Comparison of ENCODE assay signal across 1 cellular context in the genomic region with DNA sequence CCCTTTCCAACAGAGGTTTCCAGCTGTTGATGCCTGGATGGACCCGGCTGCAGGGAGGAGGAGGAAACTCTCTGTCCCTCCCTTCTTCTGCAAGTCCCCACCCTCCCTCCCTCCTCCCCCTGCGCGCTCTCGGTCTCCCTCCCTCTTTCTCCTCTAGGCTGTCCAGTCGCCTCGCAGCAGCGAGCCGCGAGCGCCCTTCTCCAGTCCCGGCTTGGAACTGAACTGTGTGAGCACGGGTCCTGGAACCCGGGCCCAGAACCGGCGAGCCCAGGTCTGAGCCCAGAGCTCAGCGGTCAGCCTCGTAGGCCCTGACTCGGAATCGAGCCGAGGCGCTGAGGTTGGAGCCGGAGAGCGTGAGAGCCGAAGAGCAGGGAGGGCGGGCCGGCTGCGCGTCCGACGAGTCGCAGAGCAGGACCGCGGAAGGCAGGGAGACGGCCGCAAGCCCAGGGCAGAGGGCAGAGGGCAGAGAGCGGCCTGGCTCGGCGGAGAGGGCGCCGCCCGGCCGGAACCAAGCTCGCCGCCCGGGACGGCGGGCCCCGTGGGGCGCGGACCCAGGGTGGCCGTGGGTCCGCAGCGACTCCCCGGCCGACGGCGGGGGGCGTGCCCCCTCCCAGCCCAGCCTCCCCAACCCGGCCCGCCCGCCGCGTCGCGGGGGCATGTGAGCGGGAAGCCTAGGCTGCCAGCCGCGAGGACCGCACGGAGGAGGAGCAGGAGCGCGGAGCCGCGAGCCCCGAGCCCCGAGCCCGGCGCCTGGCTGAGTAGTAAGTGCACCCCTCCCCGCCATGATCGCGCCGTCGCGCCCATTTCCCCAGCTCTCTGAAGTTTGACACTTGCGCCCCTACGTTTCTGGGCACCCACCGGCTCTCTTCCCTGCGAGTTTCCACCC.
TF ChIP-seq lines count a peak whose summit lies in the region.

SOX13 (plus strand) TSS at position 165 of the 886 bp plus-strand sequence. CDS start 39,801 bp downstream, outside the sequence.

TF ChIP-seq in HepG2, 621 proteins besides CTCF, POLR2A, EP300 and RAD21 (continued from another document and continues in another):
- TF ChIP-seq, protein P1, sequence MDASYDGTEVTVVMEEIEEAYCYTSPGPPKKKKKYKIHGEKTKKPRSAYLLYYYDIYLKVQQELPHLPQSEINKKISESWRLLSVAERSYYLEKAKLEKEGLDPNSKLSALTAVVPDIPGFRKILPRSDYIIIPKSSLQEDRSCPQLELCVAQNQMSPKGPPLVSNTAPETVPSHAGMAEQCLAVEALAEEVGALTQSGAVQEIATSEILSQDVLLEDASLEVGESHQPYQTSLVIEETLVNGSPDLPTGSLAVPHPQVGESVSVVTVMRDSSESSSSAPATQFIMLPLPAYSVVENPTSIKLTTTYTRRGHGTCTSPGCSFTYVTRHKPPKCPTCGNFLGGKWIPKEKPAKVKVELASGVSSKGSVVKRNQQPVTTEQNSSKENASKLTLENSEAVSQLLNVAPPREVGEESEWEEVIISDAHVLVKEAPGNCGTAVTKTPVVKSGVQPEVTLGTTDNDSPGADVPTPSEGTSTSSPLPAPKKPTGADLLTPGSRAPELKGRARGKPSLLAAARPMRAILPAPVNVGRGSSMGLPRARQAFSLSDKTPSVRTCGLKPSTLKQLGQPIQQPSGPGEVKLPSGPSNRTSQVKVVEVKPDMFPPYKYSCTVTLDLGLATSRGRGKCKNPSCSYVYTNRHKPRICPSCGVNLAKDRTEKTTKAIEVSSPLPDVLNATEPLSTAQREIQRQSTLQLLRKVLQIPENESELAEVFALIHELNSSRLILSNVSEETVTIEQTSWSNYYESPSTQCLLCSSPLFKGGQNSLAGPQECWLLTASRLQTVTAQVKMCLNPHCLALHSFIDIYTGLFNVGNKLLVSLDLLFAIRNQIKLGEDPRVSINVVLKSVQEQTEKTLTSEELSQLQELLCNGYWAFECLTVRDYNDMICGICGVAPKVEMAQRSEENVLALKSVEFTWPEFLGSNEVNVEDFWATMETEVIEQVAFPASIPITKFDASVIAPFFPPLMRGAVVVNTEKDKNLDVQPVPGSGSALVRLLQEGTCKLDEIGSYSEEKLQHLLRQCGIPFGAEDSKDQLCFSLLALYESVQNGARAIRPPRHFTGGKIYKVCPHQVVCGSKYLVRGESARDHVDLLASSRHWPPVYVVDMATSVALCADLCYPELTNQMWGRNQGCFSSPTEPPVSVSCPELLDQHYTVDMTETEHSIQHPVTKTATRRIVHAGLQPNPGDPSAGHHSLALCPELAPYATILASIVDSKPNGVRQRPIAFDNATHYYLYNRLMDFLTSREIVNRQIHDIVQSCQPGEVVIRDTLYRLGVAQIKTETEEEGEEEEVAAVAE (CRISPR knock-in tag; IDR thresholded peaks at IDR 0.05; ENCODE audit: borderline replicate concordance): no peak
- TF ChIP-seq SKI (IDR thresholded peaks at IDR 0.05; ENCODE audit: partially characterized antibody): peak; percentile 58
- 0 out of 2 replicates have a peak, but pooled peaks have one; percentile 64 for TF ChIP-seq ZNF788 (CRISPR knock-in tag; IDR thresholded peaks at IDR 0.05; ENCODE audit: borderline replicate concordance)
- TF ChIP-seq ZNF644 (CRISPR knock-in tag; IDR thresholded peaks at IDR 0.05; ENCODE audit: low read depth): no peak
- TF ChIP-seq ZNF30 (CRISPR knock-in tag; IDR thresholded peaks at IDR 0.05): no peak
- TF ChIP-seq, protein P2, sequence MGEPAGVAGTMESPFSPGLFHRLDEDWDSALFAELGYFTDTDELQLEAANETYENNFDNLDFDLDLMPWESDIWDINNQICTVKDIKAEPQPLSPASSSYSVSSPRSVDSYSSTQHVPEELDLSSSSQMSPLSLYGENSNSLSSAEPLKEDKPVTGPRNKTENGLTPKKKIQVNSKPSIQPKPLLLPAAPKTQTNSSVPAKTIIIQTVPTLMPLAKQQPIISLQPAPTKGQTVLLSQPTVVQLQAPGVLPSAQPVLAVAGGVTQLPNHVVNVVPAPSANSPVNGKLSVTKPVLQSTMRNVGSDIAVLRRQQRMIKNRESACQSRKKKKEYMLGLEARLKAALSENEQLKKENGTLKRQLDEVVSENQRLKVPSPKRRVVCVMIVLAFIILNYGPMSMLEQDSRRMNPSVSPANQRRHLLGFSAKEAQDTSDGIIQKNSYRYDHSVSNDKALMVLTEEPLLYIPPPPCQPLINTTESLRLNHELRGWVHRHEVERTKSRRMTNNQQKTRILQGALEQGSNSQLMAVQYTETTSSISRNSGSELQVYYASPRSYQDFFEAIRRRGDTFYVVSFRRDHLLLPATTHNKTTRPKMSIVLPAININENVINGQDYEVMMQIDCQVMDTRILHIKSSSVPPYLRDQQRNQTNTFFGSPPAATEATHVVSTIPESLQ (CRISPR knock-in tag; conservative IDR thresholded peaks at IDR 0.05): no peak
- 0 out of 2 replicates have a peak, but pooled peaks have one; percentile 33 for TF ChIP-seq FOXO4 (CRISPR knock-in tag; conservative IDR thresholded peaks at IDR 0.05)
- 0 out of 2 replicates have a peak, but pooled peaks have one; percentile 60 for TF ChIP-seq ZNF335 (CRISPR knock-in tag; IDR thresholded peaks at IDR 0.05)
- peak; percentile 39; the same call in 1 of the 2 replicates for TF ChIP-seq ZNF33B (CRISPR knock-in tag; IDR thresholded peaks at IDR 0.05)
- TF ChIP-seq STAT5B (CRISPR knock-in tag; IDR thresholded peaks at IDR 0.05): no peak
- TF ChIP-seq SETDB1 (CRISPR knock-in tag; IDR thresholded peaks at IDR 0.05; ENCODE audit: borderline replicate concordance): no peak
- peak; percentile 52; the same call in 1 of the 2 replicates for TF ChIP-seq MAX (IDR thresholded peaks at IDR 0.05)
- TF ChIP-seq FOXK1 (CRISPR knock-in tag; IDR thresholded peaks at IDR 0.05; ENCODE audit: borderline replicate concordance, low read depth): no peak
- peak; percentile 77; the same call in 1 of the 2 replicates for TF ChIP-seq SNAPC2 (CRISPR knock-in tag; IDR thresholded peaks at IDR 0.05)
- TF ChIP-seq SMAD9 (CRISPR knock-in tag; IDR thresholded peaks at IDR 0.05): no peak
- TF ChIP-seq ZNF589 (CRISPR knock-in tag; conservative IDR thresholded peaks at IDR 0.05): no peak
- no peak for TF ChIP-seq ZSCAN12 (CRISPR knock-in tag; IDR thresholded peaks at IDR 0.05)
- no peak for TF ChIP-seq ZNF704 (CRISPR knock-in tag; IDR thresholded peaks at IDR 0.05; ENCODE audit: borderline replicate concordance)
- TF ChIP-seq, protein P3, sequence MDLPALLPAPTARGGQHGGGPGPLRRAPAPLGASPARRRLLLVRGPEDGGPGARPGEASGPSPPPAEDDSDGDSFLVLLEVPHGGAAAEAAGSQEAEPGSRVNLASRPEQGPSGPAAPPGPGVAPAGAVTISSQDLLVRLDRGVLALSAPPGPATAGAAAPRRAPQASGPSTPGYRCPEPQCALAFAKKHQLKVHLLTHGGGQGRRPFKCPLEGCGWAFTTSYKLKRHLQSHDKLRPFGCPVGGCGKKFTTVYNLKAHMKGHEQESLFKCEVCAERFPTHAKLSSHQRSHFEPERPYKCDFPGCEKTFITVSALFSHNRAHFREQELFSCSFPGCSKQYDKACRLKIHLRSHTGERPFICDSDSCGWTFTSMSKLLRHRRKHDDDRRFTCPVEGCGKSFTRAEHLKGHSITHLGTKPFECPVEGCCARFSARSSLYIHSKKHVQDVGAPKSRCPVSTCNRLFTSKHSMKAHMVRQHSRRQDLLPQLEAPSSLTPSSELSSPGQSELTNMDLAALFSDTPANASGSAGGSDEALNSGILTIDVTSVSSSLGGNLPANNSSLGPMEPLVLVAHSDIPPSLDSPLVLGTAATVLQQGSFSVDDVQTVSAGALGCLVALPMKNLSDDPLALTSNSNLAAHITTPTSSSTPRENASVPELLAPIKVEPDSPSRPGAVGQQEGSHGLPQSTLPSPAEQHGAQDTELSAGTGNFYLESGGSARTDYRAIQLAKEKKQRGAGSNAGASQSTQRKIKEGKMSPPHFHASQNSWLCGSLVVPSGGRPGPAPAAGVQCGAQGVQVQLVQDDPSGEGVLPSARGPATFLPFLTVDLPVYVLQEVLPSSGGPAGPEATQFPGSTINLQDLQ (CRISPR knock-in tag; IDR thresholded peaks at IDR 0.05): no peak
- TF ChIP-seq ZNF484 (CRISPR knock-in tag; IDR thresholded peaks at IDR 0.05; ENCODE audit: borderline replicate concordance, low read depth): no peak
- TF ChIP-seq JARID2 (CRISPR knock-in tag; IDR thresholded peaks at IDR 0.05; ENCODE audit: insufficient replicate concordance): peak; percentile 52
- TF ChIP-seq, protein P4, sequence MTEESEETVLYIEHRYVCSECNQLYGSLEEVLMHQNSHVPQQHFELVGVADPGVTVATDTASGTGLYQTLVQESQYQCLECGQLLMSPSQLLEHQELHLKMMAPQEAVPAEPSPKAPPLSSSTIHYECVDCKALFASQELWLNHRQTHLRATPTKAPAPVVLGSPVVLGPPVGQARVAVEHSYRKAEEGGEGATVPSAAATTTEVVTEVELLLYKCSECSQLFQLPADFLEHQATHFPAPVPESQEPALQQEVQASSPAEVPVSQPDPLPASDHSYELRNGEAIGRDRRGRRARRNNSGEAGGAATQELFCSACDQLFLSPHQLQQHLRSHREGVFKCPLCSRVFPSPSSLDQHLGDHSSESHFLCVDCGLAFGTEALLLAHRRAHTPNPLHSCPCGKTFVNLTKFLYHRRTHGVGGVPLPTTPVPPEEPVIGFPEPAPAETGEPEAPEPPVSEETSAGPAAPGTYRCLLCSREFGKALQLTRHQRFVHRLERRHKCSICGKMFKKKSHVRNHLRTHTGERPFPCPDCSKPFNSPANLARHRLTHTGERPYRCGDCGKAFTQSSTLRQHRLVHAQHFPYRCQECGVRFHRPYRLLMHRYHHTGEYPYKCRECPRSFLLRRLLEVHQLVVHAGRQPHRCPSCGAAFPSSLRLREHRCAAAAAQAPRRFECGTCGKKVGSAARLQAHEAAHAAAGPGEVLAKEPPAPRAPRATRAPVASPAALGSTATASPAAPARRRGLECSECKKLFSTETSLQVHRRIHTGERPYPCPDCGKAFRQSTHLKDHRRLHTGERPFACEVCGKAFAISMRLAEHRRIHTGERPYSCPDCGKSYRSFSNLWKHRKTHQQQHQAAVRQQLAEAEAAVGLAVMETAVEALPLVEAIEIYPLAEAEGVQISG (CRISPR knock-in tag; IDR thresholded peaks at IDR 0.05): peak; percentile 72
- no peak for TF ChIP-seq NPAS2 (CRISPR knock-in tag; IDR thresholded peaks at IDR 0.05; ENCODE audit: borderline replicate concordance)
- 0 out of 2 replicates have a peak, but pooled peaks have one; percentile 33 for TF ChIP-seq THAP11 (CRISPR knock-in tag; IDR thresholded peaks at IDR 0.05)
- TF ChIP-seq ZNF329 (CRISPR knock-in tag; IDR thresholded peaks at IDR 0.05; ENCODE audit: low read depth): peak; percentile 79; the same call in 1 of the 2 replicates
- TF ChIP-seq GATA4 (IDR thresholded peaks at IDR 0.05; ENCODE audit: borderline replicate concordance, low read depth): peak; percentile 80; the same call in 1 of the 2 replicates
- no peak for TF ChIP-seq ZNF207 (IDR thresholded peaks at IDR 0.05; ENCODE audit: borderline replicate concordance)
- TF ChIP-seq ZNF569 (CRISPR knock-in tag; IDR thresholded peaks at IDR 0.05; ENCODE audit: borderline replicate concordance): no peak
- TF ChIP-seq GRHL1 (CRISPR knock-in tag; conservative IDR thresholded peaks at IDR 0.05): no peak
- TF ChIP-seq ZBTB20 (CRISPR knock-in tag; IDR thresholded peaks at IDR 0.05; ENCODE audit: borderline replicate concordance, low read depth): peak; percentile 57; the same call in 1 of the 2 replicates
- no peak for TF ChIP-seq ZNF143 (CRISPR knock-in tag; IDR thresholded peaks at IDR 0.05)
- peak in 1 of 2 experiments; percentile 14; a peak in 1 of 4 replicates for TF ChIP-seq ATF4 (CRISPR knock-in tag; IDR thresholded peaks at IDR 0.05)
- TF ChIP-seq ATRX (CRISPR knock-in tag; IDR thresholded peaks at IDR 0.05; ENCODE audit: borderline replicate concordance): no peak
- peak; percentile 82 for TF ChIP-seq NR2C2 (CRISPR knock-in tag; IDR thresholded peaks at IDR 0.05; ENCODE audit: borderline replicate concordance)
- TF ChIP-seq NR3C1 (CRISPR knock-in tag; IDR thresholded peaks at IDR 0.05): no peak
- peak; percentile 63; the same call in 1 of the 2 replicates for TF ChIP-seq ZNF598 (CRISPR knock-in tag; IDR thresholded peaks at IDR 0.05; ENCODE audit: borderline replicate concordance)
- no peak for TF ChIP-seq ZNF34 (CRISPR knock-in tag; IDR thresholded peaks at IDR 0.05; ENCODE audit: borderline replicate concordance)
- no peak for TF ChIP-seq RAD51 (IDR thresholded peaks at IDR 0.05; ENCODE audit: borderline replicate concordance)
- peak; percentile 67; the same call in 1 of the 2 replicates for TF ChIP-seq MXD4 (CRISPR knock-in tag; IDR thresholded peaks at IDR 0.05)
